13 cellular contexts compared by ENCODE assay signal in genomic region chr2:85606116-85606455, GRCh38. TPM values are rescaled to one million over a fixed set of nuclear protein-coding genes. Genes with fewer than 3 reads are reported as not detected.
DNase-seq lines count a peak whose midpoint lies in the region; ATAC-seq and TF ChIP-seq lines count a peak whose summit lies in the region.
"Had no signal": no experiment of that assay in that cellular context is flagged by ENCODE, and none has a peak within 500 bp of the region (broad histone marks: within the 10 kb centered on the region; RNA-seq: fewer than 3 reads in every experiment).

No MANE protein-coding gene starts in this region.

- H3K4me3 ChIP-seq in CD8-positive, alpha-beta T cell (ENCODE audit: low read depth, low read length) = no peak overlapping the region
- H3K4me3 ChIP-seq: BLaER1 treated with 17β-estradiol and CSF1 and Interleukin-3, amounts not matched to agents 10 nM and 100 nM; body of pancreas; SJCRH30 had no signal

- POLR2A ChIA-PET in CD8-positive, alpha-beta T cell (lab: Charles Lee) = interaction anchor here (2.0 kb wide), 1 partner anchor 9 kb away, joined by 6 read pairs; no protein-coding TSS in a partner anchor

- ATAC-seq in CD8-positive, alpha-beta T cell = no peak
- no peak for ATAC-seq in HG03097 (IDR thresholded peaks at IDR 0.05; ENCODE audit: low FRiP score, unreplicated experiment)
- ATAC-seq in HG02852 (IDR thresholded peaks at IDR 0.05; ENCODE audit: unreplicated experiment) = no peak
- ATAC-seq: body of pancreas had no signal

- H3K9me3 ChIP-seq in CD8-positive, alpha-beta T cell (ENCODE audit: low read length) = no peaks in the 10 kb centered on the region
- H3K9me3 ChIP-seq: BLaER1 treated with 17β-estradiol and CSF1 and Interleukin-3, amounts not matched to agents 10 nM and 100 nM; body of pancreas; SJCRH30 had no signal

- TF ChIP-seq CTCF in CD8-positive, alpha-beta T cell (IDR thresholded peaks at IDR 0.05) = no peak
- TF ChIP-seq CTCF in brain (conservative IDR thresholded peaks at IDR 0.05) = no peak
- TF ChIP-seq CTCF in neural crest cell (conservative IDR thresholded peaks at IDR 0.05) = no peak

- H3K27me3 ChIP-seq in CD8-positive, alpha-beta T cell (ENCODE audit: insufficient read depth, low read length) = no peaks in the 10 kb centered on the region
- H3K27me3 ChIP-seq: BLaER1 treated with 17β-estradiol and CSF1 and Interleukin-3, amounts not matched to agents 10 nM and 100 nM; body of pancreas; SJCRH30 had no signal

- H3K27ac ChIP-seq in CD8-positive, alpha-beta T cell (ENCODE audit: low read depth, low read length) = no peak overlapping the region
- H3K27ac ChIP-seq: BLaER1 treated with 17β-estradiol and CSF1 and Interleukin-3, amounts not matched to agents 10 nM and 100 nM; SJCRH30; WERI-Rb-1 had no signal

- DNase-seq in CD8-positive, alpha-beta T cell = no peak
- no peak for DNase-seq in neural crest cell (ENCODE audit: low read depth, low spot score)
- no peak for DNase-seq in NOMO-1 (lab: John Stamatoyannopoulos, UW; ENCODE audit: unreplicated experiment in 2 of 2)
- DNase-seq: body of pancreas, GDM1, immature natural killer cell, NCI-H146, WERI-Rb-1 had no signal

- intact Hi-C loops in CD8-positive, alpha-beta T cell (cut with DNase I, micrococcal nuclease) = no loop called here

- CTCF ChIA-PET in CD8-positive, alpha-beta T cell (lab: Charles Lee) = interaction anchor here (1.0 to 1.8 kb wide), 2 partner anchors 10 to 31 kb away, joined by 3 to 8 read pairs; no protein-coding TSS in a partner anchor

- H3K36me3 Mint-ChIP-seq in CD8-positive, alpha-beta T cell = peaks cover 43% of the 10 kb centered on the region
- H3K36me3 Mint-ChIP-seq in brain (peaks cover 19% of the 10 kb centered on the region), neural crest cell (ENCODE audit: low read depth) (no peaks in the 10 kb centered on the region)

- H3K9me3 Mint-ChIP-seq in CD8-positive, alpha-beta T cell = no peaks in the 10 kb centered on the region
- H3K9me3 Mint-ChIP-seq in brain (peaks cover 0 to 2% (median 0%) of the 10 kb centered on the region in 5 experiments), neural crest cell (no peaks in the 10 kb centered on the region)
- H3K9me3 Mint-ChIP-seq: immature natural killer cell had no signal

- H3K27ac Mint-ChIP-seq in CD8-positive, alpha-beta T cell = peak overlapping the region; percentile 45
- peak overlapping the region; percentile 69 to 90 (median 84) for H3K27ac Mint-ChIP-seq in brain
- no peak overlapping the region for H3K27ac Mint-ChIP-seq in neural crest cell (ENCODE audit: unreplicated experiment)

- H3K36me3 ChIP-seq in CD8-positive, alpha-beta T cell (ENCODE audit: insufficient read depth, low read length) = no peaks in the 10 kb centered on the region
- H3K36me3 ChIP-seq: SJCRH30 had no signal

- no peaks in the 10 kb centered on the region for H3K27me3 Mint-ChIP-seq in CD8-positive, alpha-beta T cell (ENCODE audit: low read depth)
- peaks cover 11% of the 10 kb centered on the region for H3K27me3 Mint-ChIP-seq in brain
- H3K27me3 Mint-ChIP-seq in neural crest cell (ENCODE audit: low read depth) = no peaks in the 10 kb centered on the region

- H3K4me3 Mint-ChIP-seq in CD8-positive, alpha-beta T cell = no peak overlapping the region
- H3K4me3 Mint-ChIP-seq in brain (peak overlapping the region; percentile 60 to 97 (median 68)), neural crest cell (peak overlapping the region; percentile 66)
- H3K4me3 Mint-ChIP-seq: immature natural killer cell had no signal

- peaks cover 54% of the 10 kb centered on the region for H3K4me1 Mint-ChIP-seq in CD8-positive, alpha-beta T cell (ENCODE audit: low read depth)
- H3K4me1 Mint-ChIP-seq in brain (peaks cover 82% of the 10 kb centered on the region), neural crest cell (peaks cover 33% of the 10 kb centered on the region)

- H3K4me1 ChIP-seq in CD8-positive, alpha-beta T cell (ENCODE audit: insufficient read depth, low read length) = peaks cover 37% of the 10 kb centered on the region

RNA-seq across cellular contexts. Expression of gene TMEM150A, which starts 3.6 kb away (rescaled TPM):
- 1 to 10 TPM; 5.7 to 6.0 TPM for total RNA-seq in CD8-positive, alpha-beta T cell
- 5.6 TPM for polyA plus RNA-seq in brain (ENCODE audit: insufficient read depth, low read depth, low replicate concordance)
- 20.9 and 22.2 TPM in 2 replicates for total RNA-seq in neural crest cell

RNA-seq across cellular contexts. Expression of gene C2orf68, which starts 5.8 kb away (rescaled TPM):
- total RNA-seq in CD8-positive, alpha-beta T cell = 10 to 100 TPM; 23.2 to 27.9 TPM
- polyA plus RNA-seq in brain (ENCODE audit: insufficient read depth, low read depth, low replicate concordance) = 26.4 TPM
- total RNA-seq in neural crest cell = 50.4 and 53.7 TPM in 2 replicates

RNA-seq across cellular contexts. Expression of gene USP39, which starts 9.9 kb away (rescaled TPM):
- 10 to 100 TPM; 48.4 to 48.7 TPM for total RNA-seq in CD8-positive, alpha-beta T cell
- polyA plus RNA-seq in brain (ENCODE audit: insufficient read depth, low read depth, low replicate concordance) = 79.3 TPM
- total RNA-seq in neural crest cell = 93.3 and 98.3 TPM in 2 replicates

RNA-seq across cellular contexts. Expression of gene RNF181, which starts 10.5 kb away (rescaled TPM):
- total RNA-seq in CD8-positive, alpha-beta T cell = 10 to 100 TPM; 38.1 to 41.0 TPM
- 145 TPM for polyA plus RNA-seq in brain (ENCODE audit: insufficient read depth, low read depth, low replicate concordance)
- 67.9 and 75.8 TPM in 2 replicates for total RNA-seq in neural crest cell

RNA-seq across cellular contexts. Expression of gene VAMP5, which starts 21.9 kb away (rescaled TPM):
- 10 to 100 TPM; 22.7 to 23.9 TPM for total RNA-seq in CD8-positive, alpha-beta T cell
- 37.0 TPM for polyA plus RNA-seq in brain (ENCODE audit: insufficient read depth, low read depth, low replicate concordance)
- total RNA-seq in neural crest cell = 0.50 and 1.5 TPM in 2 replicates
- total RNA-seq: SJCRH30 had no signal
